Comparison of ENCODE assay signal across 8 cellular contexts in the genomic region with DNA sequence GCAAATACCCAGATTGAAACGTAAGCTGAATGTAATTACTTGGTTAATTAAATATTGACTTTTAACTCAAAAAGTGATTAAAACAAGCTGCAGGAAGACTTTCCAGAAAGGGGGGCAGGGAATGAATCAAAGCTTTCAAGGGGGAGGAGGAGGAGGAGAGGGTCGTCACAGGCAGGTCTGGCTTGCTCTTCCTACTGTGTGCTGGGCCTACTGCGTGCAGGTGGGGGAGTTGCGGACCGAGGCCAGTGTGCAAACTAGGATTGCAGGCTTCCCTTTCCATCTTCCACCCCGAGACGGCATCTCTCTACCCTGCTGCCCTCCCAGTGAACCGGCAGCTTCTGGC. TPM values are rescaled to one million over a fixed set of nuclear protein-coding genes. Genes with fewer than 3 reads are reported as not detected.
DNase-seq lines count a peak whose midpoint lies in the region; ATAC-seq and TF ChIP-seq lines count a peak whose summit lies in the region.

No MANE protein-coding gene starts in this region.

- no peak for TF ChIP-seq CTCF in GM23338 (conservative IDR thresholded peaks at IDR 0.05; ENCODE audit: low read depth in 2 of 2)

- peaks cover 25% of the 10 kb centered on the region for H3K4me1 Mint-ChIP-seq in GM23338
- peaks cover 12% of the 10 kb centered on the region for H3K4me1 Mint-ChIP-seq in T-helper 17 cell

- H3K36me3 ChIP-seq in GM23338 (ENCODE audit: insufficient read depth) = no peaks in the 10 kb centered on the region

- no peaks in the 10 kb centered on the region for H3K9me3 ChIP-seq in T-helper 17 cell (ENCODE audit: control insufficient read depth, low read length, poor library complexity, severe bottlenecking)
- no peaks in the 10 kb centered on the region for H3K9me3 ChIP-seq in right cardiac atrium (ENCODE audit: control insufficient read depth, low read length)

- H3K79me2 ChIP-seq in GM23338 (replicated peaks; ENCODE audit: insufficient read depth) = no peaks in the 10 kb centered on the region

- no peaks in the 10 kb centered on the region; the same call in 2 of the 3 replicates for H3K36me3 Mint-ChIP-seq in GM23338 (ENCODE audit: low read depth)
- peaks cover 8% of the 10 kb centered on the region for H3K36me3 Mint-ChIP-seq in T-helper 17 cell (ENCODE audit: low read depth)

- no peaks in the 10 kb centered on the region for H3K9me2 ChIP-seq in GM23338 (ENCODE audit: insufficient read depth)

- H3F3A ChIP-seq in GM23338 (replicated peaks; ENCODE audit: low read depth) = 0 out of 2 replicates have a peak, but pooled peaks cover 3% of the 10 kb centered on the region

- peak overlapping the region; percentile 93 for H2AFZ ChIP-seq in GM23338

- H3K4me1 ChIP-seq in GM23338 (ENCODE audit: insufficient read depth) (peaks cover 12% of the 10 kb centered on the region; the same call in 1 of the 2 replicates), right cardiac atrium (ENCODE audit: control insufficient read depth, insufficient read depth, low read length) (peaks cover 5% of the 10 kb centered on the region)

- peaks cover 27% of the 10 kb centered on the region for H3K27me3 Mint-ChIP-seq in GM23338 (ENCODE audit: insufficient read depth, low read depth, poor library complexity)
- H3K27me3 Mint-ChIP-seq in T-helper 17 cell = peaks cover 66% of the 10 kb centered on the region

- H3K4me3 Mint-ChIP-seq in GM23338 = peak overlapping the region; percentile 78
- peak overlapping the region; percentile 56 for H3K4me3 Mint-ChIP-seq in T-helper 17 cell

- WGBS in right cardiac atrium = 6% methylated on average over 8 of the region's 8 CpGs

- H3K27ac Mint-ChIP-seq in GM23338 (no peak overlapping the region), T-helper 17 cell (no peak overlapping the region)

- peak overlapping the region; percentile 93 for H3K4me2 ChIP-seq in GM23338

- intact Hi-C loops in right cardiac atrium (cut with DNase I) = loop anchor here in 1 of 4 donors (10.0 kb wide), 1 partner anchor 109 kb away; no protein-coding TSS in a partner anchor

- no peaks in the 10 kb centered on the region for H3K9me3 Mint-ChIP-seq in GM23338

- H3K27ac ChIP-seq in GM23338 (ENCODE audit: low read depth) = no peak overlapping the region
- no peak overlapping the region for H3K27ac ChIP-seq in right cardiac atrium (ENCODE audit: low read length)

- H3K4me3 ChIP-seq in GM23338 (peak overlapping the region; percentile 82), right cardiac atrium (ENCODE audit: low read length) (peak overlapping the region; percentile 82)

- H3K27me3 ChIP-seq in GM23338 (ENCODE audit: insufficient read depth) (peaks cover 48% of the 10 kb centered on the region), right cardiac atrium (ENCODE audit: control insufficient read depth, insufficient read depth) (no peaks in the 10 kb centered on the region)

- no peaks in the 10 kb centered on the region for H4K20me1 ChIP-seq in GM23338 (replicated peaks; ENCODE audit: insufficient read depth)

- DNase-seq in GM23338 (ENCODE audit: low spot score) = no peak
- DNase-seq in T-helper 17 cell = no peak
- DNase-seq in right cardiac atrium = no peak
- peak; percentile 56 for DNase-seq in retina
- no peak for DNase-seq in activated effector memory CD4-positive, alpha-beta T cell treated with Interleukin-2 at 50 U/mL for 16 hours
- no peak for DNase-seq in amygdala (lab: John Stamatoyannopoulos, UW)

- ATAC-seq in GM23338 = no peak
- no peak for ATAC-seq in T-helper 17 cell
- ATAC-seq in right cardiac atrium = no peak
- ATAC-seq in GM21717 (IDR thresholded peaks at IDR 0.05; ENCODE audit: unreplicated experiment) = no peak
- ATAC-seq in GM19455 (IDR thresholded peaks at IDR 0.05; ENCODE audit: unreplicated experiment) = no peak

TF ChIP-seq in GM23338, 12 proteins besides CTCF, POLR2A, EP300 and RAD21 (continues in another document):
- TF ChIP-seq POLR2AphosphoS5 (IDR thresholded peaks at IDR 0.05; ENCODE audit: low read depth) = no peak
- no peak for TF ChIP-seq CREB1 (CRISPR knock-in tag; IDR thresholded peaks at IDR 0.05; ENCODE audit: low read depth)
- TF ChIP-seq NANOG (IDR thresholded peaks at IDR 0.05; ENCODE audit: borderline replicate concordance) = no peak
- no peak for TF ChIP-seq REST (IDR thresholded peaks at IDR 0.05; ENCODE audit: unreplicated experiment)
- TF ChIP-seq ZNF114 (CRISPR knock-in tag; IDR thresholded peaks at IDR 0.05) = no peak
- TF ChIP-seq EZH2 (IDR thresholded peaks at IDR 0.05; ENCODE audit: low read depth, unreplicated experiment) = no peak
- TF ChIP-seq, protein P1, sequence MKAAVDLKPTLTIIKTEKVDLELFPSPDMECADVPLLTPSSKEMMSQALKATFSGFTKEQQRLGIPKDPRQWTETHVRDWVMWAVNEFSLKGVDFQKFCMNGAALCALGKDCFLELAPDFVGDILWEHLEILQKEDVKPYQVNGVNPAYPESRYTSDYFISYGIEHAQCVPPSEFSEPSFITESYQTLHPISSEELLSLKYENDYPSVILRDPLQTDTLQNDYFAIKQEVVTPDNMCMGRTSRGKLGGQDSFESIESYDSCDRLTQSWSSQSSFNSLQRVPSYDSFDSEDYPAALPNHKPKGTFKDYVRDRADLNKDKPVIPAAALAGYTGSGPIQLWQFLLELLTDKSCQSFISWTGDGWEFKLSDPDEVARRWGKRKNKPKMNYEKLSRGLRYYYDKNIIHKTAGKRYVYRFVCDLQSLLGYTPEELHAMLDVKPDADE (IDR thresholded peaks at IDR 0.05) = no peak
- no peak for TF ChIP-seq ZNF331 (CRISPR knock-in tag; IDR thresholded peaks at IDR 0.05; ENCODE audit: low read depth)

RNA-seq across cellular contexts. Expression of gene SULF2, which starts 1.1 kb away (rescaled TPM):
- 14.0 and 20.7 TPM in 2 replicates for total RNA-seq in GM23338 (2014; rRNA removed; shearing (Covaris generic))
- polyA plus RNA-seq in GM23338 (2016; fragmentation: Nextera tagmentation; extraction: Ambion mirVana) (9.5 and 10.7 TPM in 2 replicates), right cardiac atrium (25.4 TPM)
- total RNA-seq in T-helper 17 cell (1 to 10 TPM; 4.2 to 6.5 TPM), right cardiac atrium (10 to 100 TPM; 28.4 to 59.1 (median 48.4) TPM)
